ENCODE assay signal across 20 cellular contexts in the genomic region with DNA sequence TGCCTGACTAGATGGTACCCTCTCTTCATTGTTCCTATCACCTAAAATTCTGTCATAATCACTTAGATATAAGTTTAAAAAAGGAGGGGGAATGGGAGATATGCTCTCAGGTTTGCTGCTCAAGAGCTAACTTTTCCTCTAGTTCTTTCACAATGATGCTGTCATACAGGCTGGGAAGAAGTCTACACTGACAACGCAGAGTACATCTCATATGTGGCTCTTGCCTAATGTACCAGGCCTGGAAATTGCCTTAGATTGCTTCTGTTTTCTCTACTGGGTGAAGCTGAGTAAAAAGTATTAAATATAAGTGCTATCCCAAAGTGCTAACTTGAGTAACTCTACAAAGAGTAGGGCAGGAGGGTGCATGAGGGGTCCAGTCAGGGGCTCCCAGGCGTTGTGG.
"Had no signal": no experiment of that assay in that cellular context is flagged by ENCODE, and none has a peak within 500 bp of the region (broad histone marks: within the 10 kb centered on the region; RNA-seq: fewer than 3 reads in every experiment).

No MANE protein-coding gene starts in this region.

- H3K36me3 ChIP-seq: tibial nerve, vagina had no signal

- H3K27ac ChIP-seq: coronary artery, tibial nerve, vagina had no signal

- ATAC-seq: activated CD8-positive, alpha-beta memory T cell treated with anti-CD3 and anti-CD28 coated beads, Interleukin-2, amount 10 ng/mL, durations not matched to agents 7 days and 5 days; left colon; WTC11 had no signal

- H3K9me3 Mint-ChIP-seq: activated CD4-positive, alpha-beta memory T cell treated with anti-CD3 and anti-CD28 coated beads, Interleukin-2, amount 10 ng/mL, durations not matched to agents 7 days and 5 days; brain; central memory CD8-positive, alpha-beta T cell; WTC11 had no signal

- H3K36me3 Mint-ChIP-seq: activated CD8-positive, alpha-beta memory T cell treated with anti-CD3 and anti-CD28 coated beads, Interleukin-2, amount 10 ng/mL, durations not matched to agents 7 days and 5 days; activated naive CD8-positive, alpha-beta T cell; brain; WTC11 had no signal

- H3K4me1 ChIP-seq: tibial nerve, vagina had no signal

- DNase-seq: activated CD4-positive, alpha-beta memory T cell treated with anti-CD3 and anti-CD28 coated beads, Interleukin-2, amount 10 ng/mL, durations not matched to agents 7 days and 5 days; activated CD4-positive, alpha-beta T cell treated with anti-CD3 and anti-CD28 coated beads for 48 hours; activated CD8-positive, alpha-beta memory T cell treated with anti-CD3 and anti-CD28 coated beads, Interleukin-2, amount 10 ng/mL, durations not matched to agents 7 days and 5 days; anterior cingulate cortex; erythroblast; foreskin melanocyte; glutamatergic neuron; hippocampal formation; left colon; retina; stimulated activated naive CD4-positive, alpha-beta T cell treated with Interleukin-2 at 50 U/mL for 16 hours; T-helper 2 cell had no signal

- H3K4me3 Mint-ChIP-seq: activated CD4-positive, alpha-beta memory T cell treated with anti-CD3 and anti-CD28 coated beads, Interleukin-2, amount 10 ng/mL, durations not matched to agents 7 days and 5 days; activated CD8-positive, alpha-beta memory T cell treated with anti-CD3 and anti-CD28 coated beads, Interleukin-2, amount 10 ng/mL, durations not matched to agents 7 days and 5 days; activated naive CD8-positive, alpha-beta T cell; brain; central memory CD8-positive, alpha-beta T cell; WTC11 had no signal

- H3K9me3 ChIP-seq: tibial nerve, vagina had no signal

- H3K4me3 ChIP-seq: coronary artery, lung, tibial nerve, vagina had no signal

- H3K27me3 ChIP-seq: tibial nerve, vagina had no signal

- H3K4me1 Mint-ChIP-seq: activated CD8-positive, alpha-beta memory T cell treated with anti-CD3 and anti-CD28 coated beads, Interleukin-2, amount 10 ng/mL, durations not matched to agents 7 days and 5 days; brain; central memory CD8-positive, alpha-beta T cell had no signal

- H3K27ac Mint-ChIP-seq: activated CD4-positive, alpha-beta memory T cell treated with anti-CD3 and anti-CD28 coated beads, Interleukin-2, amount 10 ng/mL, durations not matched to agents 7 days and 5 days; activated CD8-positive, alpha-beta memory T cell treated with anti-CD3 and anti-CD28 coated beads, Interleukin-2, amount 10 ng/mL, durations not matched to agents 7 days and 5 days; activated naive CD8-positive, alpha-beta T cell; brain; WTC11 had no signal
